27 cellular contexts compared by ENCODE assay signal in genomic region chr2:85788603-85789002, GRCh38. TPM values are rescaled to one million over a fixed set of nuclear protein-coding genes. Genes with fewer than 3 reads are reported as not detected.
"Had no signal": no experiment of that assay in that cellular context is flagged by ENCODE, and none has a peak within 500 bp of the region (broad histone marks: within the 10 kb centered on the region; RNA-seq: fewer than 3 reads in every experiment).

No MANE protein-coding gene starts in this region.

- ATAC-seq: activated CD8-positive, alpha-beta T cell treated with anti-CD3 and anti-CD28 coated beads, Interleukin-2, amount 10 ng/mL, durations not matched to agents 7 days and 5 days; body of pancreas; T-helper 17 cell; WTC11 had no signal

- H3K27ac ChIP-seq: adrenal gland, body of pancreas, Peyer's patch had no signal

- H3K27ac Mint-ChIP-seq: activated CD8-positive, alpha-beta T cell treated with anti-CD3 and anti-CD28 coated beads, Interleukin-2, amount 10 ng/mL, durations not matched to agents 7 days and 5 days; activated naive CD8-positive, alpha-beta T cell treated with anti-CD3 and anti-CD28 coated beads, Interleukin-2, amount 10 ng/mL, durations not matched to agents 7 days and 5 days; T-helper 17 cell; WTC11 had no signal

- H3K36me3 ChIP-seq: adrenal gland, Peyer's patch had no signal

- H3K36me3 Mint-ChIP-seq: activated naive CD8-positive, alpha-beta T cell treated with anti-CD3 and anti-CD28 coated beads, Interleukin-2, amount 10 ng/mL, durations not matched to agents 7 days and 5 days; WTC11 had no signal

- H3K4me3 ChIP-seq: adrenal gland, body of pancreas, MG63, Peyer's patch had no signal

- DNase-seq: activated CD4-positive, alpha-beta T cell treated with anti-CD3 and anti-CD28 coated beads for 48 hours; activated CD4-positive, alpha-beta T cell treated with anti-CD3 and anti-CD28 coated beads, Interleukin-2, amount 50 U/mL, for 4 hours; activated CD4-positive, CD25-positive, alpha-beta regulatory T cell treated with anti-CD3 and anti-CD28 coated beads, Interleukin-2, amount 50 U/mL, for 72 hours; activated CD8-positive, alpha-beta memory T cell treated with anti-CD3 and anti-CD28 coated beads, Interleukin-2, amount 50 U/mL, for 48 hours; activated CD8-positive, alpha-beta T cell treated with anti-CD3 and anti-CD28 coated beads, Interleukin-2, amount 10 ng/mL, durations not matched to agents 7 days and 5 days; activated naive CD4-positive, alpha-beta T cell treated with anti-CD3 and anti-CD28 coated beads, Interleukin-2, amount 50 U/mL, for 16 hours; activated naive CD8-positive, alpha-beta T cell treated with anti-CD3 and anti-CD28 coated beads, Interleukin-2, amount 10 ng/mL, durations not matched to agents 7 days and 5 days; activated T-cell treated with anti-CD3 and anti-CD28 coated beads, Interleukin-2, amount 50 U/mL, for 1 hour; adrenal gland; anterior cingulate cortex; body of pancreas; MG63; MV-4-11; NCI-H1092 treated with DMSO at 0.1 percent for 48 hours; NCI-H1417 treated with DMSO at 0.1 percent for 48 hours; NCI-H1694; NCI-H2029; NCI-H2107; NCI-H2171 treated with DMSO at 0.1 percent for 48 hours; NCI-H345; NCI-H510A treated with DMSO at 0.1 percent for 48 hours; NCI-H69; SIG-M5; T-helper 17 cell; T-helper 9 cell had no signal

- H3K9me3 Mint-ChIP-seq: activated naive CD8-positive, alpha-beta T cell treated with anti-CD3 and anti-CD28 coated beads, Interleukin-2, amount 10 ng/mL, durations not matched to agents 7 days and 5 days; WTC11 had no signal

- H3K9me3 ChIP-seq: adrenal gland, body of pancreas, MG63, Peyer's patch had no signal

- H3K27me3 ChIP-seq: adrenal gland, body of pancreas, MG63, Peyer's patch had no signal

- H3K4me3 Mint-ChIP-seq: activated CD8-positive, alpha-beta T cell treated with anti-CD3 and anti-CD28 coated beads, Interleukin-2, amount 10 ng/mL, durations not matched to agents 7 days and 5 days; activated naive CD8-positive, alpha-beta T cell treated with anti-CD3 and anti-CD28 coated beads, Interleukin-2, amount 10 ng/mL, durations not matched to agents 7 days and 5 days; T-helper 17 cell; WTC11 had no signal

RNA-seq across cellular contexts. Expression of gene ATOH8, which starts 34.8 kb away (rescaled TPM):
- total RNA-seq: activated naive CD8-positive, alpha-beta T cell treated with anti-CD3 and anti-CD28 coated beads, Interleukin-2, amount 10 ng/mL, durations not matched to agents 7 days and 5 days; T-helper 17 cell had no signal
